8 cellular contexts compared by ENCODE assay signal in the genomic region with DNA sequence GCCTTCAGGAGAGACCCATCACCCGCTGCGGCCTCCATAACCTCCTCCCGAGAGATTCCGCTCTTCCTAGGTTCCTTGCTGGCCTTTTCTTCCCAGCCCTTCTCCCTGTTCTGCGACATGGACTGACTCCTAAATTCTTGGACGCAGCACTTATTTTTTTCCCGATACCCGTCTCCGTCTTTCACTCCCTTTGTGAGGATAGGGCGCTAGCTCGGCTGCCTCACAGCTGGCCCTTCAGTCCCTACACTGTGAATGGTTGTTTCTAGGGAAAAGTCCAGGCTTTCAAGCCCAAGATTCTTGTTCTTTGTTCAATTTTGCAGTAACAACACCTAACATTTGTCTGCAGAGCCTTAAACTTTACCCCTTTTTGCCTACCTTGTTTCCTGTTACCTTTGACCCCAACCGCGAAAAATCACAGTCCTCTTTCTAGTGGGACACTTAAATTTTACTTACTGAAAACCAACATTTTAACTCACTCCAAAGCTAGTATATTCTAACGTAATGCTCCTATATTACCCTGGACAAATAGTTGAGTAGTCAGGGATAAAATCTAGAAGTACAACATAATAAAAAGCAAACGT. TPM values are rescaled to one million over a fixed set of nuclear protein-coding genes. Genes with fewer than 3 reads are reported as not detected.
A peak's percentile ranks its signal among the peaks of the same experiment; 100 is the strongest.
DNase-seq lines count a peak whose midpoint lies in the region; ATAC-seq, FAIRE-seq and TF ChIP-seq lines count a peak whose summit lies in the region.

No MANE protein-coding gene starts in this region.

- peaks cover 23 to 26% (median 25%) of the 10 kb centered on the region in 3 donors for H3K4me1 Mint-ChIP-seq in CD8-positive, alpha-beta memory T cell

- TF ChIP-seq CTCF in ascending aorta (IDR thresholded peaks at IDR 0.05) (no peak), keratinocyte (optimal IDR thresholded peaks at IDR 0.05 in 1 of 3, IDR thresholded peaks at IDR 0.05 in 1 of 3, conservative IDR thresholded peaks at IDR 0.05 in 1 of 3; ENCODE audit: extremely low read depth in 1 of 3, insufficient read depth in 2 of 3, low read length in 3 of 3) (no peak)

- peaks cover 16% of the 10 kb centered on the region for H3K4me1 ChIP-seq in CD8-positive, alpha-beta memory T cell (ENCODE audit: insufficient read depth, low read length)
- H3K4me1 ChIP-seq in ascending aorta (peaks cover 0 to 13% of the 10 kb centered on the region in 2 donors), keratinocyte (ENCODE audit: control insufficient read depth, extremely low read depth, insufficient read depth, low read length) (peaks cover 12% of the 10 kb centered on the region), stomach smooth muscle (ENCODE audit: control insufficient read depth, insufficient read depth, low read length) (peaks cover 8% of the 10 kb centered on the region)

- no peaks in the 10 kb centered on the region for H3K9me3 ChIP-seq in CD8-positive, alpha-beta memory T cell (ENCODE audit: low read length)
- H3K9me3 ChIP-seq in ascending aorta (no peaks in the 10 kb centered on the region), keratinocyte (ENCODE audit: control insufficient read depth, low read depth, low read length) (no peaks in the 10 kb centered on the region), stomach smooth muscle (ENCODE audit: control insufficient read depth in 2 of 2, low read length in 2 of 2) (no peaks in the 10 kb centered on the region)

- peak overlapping the region; percentile 90 for H3K9ac ChIP-seq in keratinocyte (ENCODE audit: control insufficient read depth, extremely low read depth, insufficient read depth, low read length)
- peak overlapping the region; percentile 72 to 99 for H3K9ac ChIP-seq in stomach smooth muscle (ENCODE audit: low read length in 2 of 2)

- H3K27me3 Mint-ChIP-seq in CD8-positive, alpha-beta memory T cell = no peaks in the 10 kb centered on the region

- peak overlapping the region; percentile 82 to 99 (median 95) for H3K27ac Mint-ChIP-seq in CD8-positive, alpha-beta memory T cell

- no peaks in the 10 kb centered on the region for H3K9me3 Mint-ChIP-seq in CD8-positive, alpha-beta memory T cell

- H3K27ac ChIP-seq in CD8-positive, alpha-beta memory T cell (ENCODE audit: low read depth, low read length) = peak overlapping the region; percentile 85
- H3K27ac ChIP-seq in ascending aorta = peak overlapping the region; percentile 89 to 90
- H3K27ac ChIP-seq in keratinocyte (ENCODE audit: control insufficient read depth, insufficient read depth, low read length) = peak overlapping the region; percentile 96
- peak overlapping the region; percentile 94 for H3K27ac ChIP-seq in stomach smooth muscle (ENCODE audit: low read length)

- H3K36me3 Mint-ChIP-seq in CD8-positive, alpha-beta memory T cell = peaks cover 0 to 12% (median 3%) of the 10 kb centered on the region in 3 donors

- H2AFZ ChIP-seq in keratinocyte (ENCODE audit: control insufficient read depth, low read length) = peak overlapping the region; percentile 88

- no peak for DNase-seq in CD8-positive, alpha-beta memory T cell
- no peak for DNase-seq in ascending aorta (ENCODE audit: low spot score in 2 of 2)
- no peak for DNase-seq in keratinocyte (ENCODE audit: low read depth, low spot score)
- DNase-seq in ACHN = no peak
- DNase-seq in HPDE6-E6E7 (ENCODE audit: extremely low spot score) = no peak

- intact Hi-C loops in ascending aorta (cut with DNase I) = loop anchor here (1.0 to 10.0 kb wide), 5 partner anchors 60 to 720 kb away; a partner anchor contains a TSS

- peak overlapping the region; percentile 87 to 97 (median 93) for H3K4me3 Mint-ChIP-seq in CD8-positive, alpha-beta memory T cell

- H3K4me2 ChIP-seq in keratinocyte (ENCODE audit: control insufficient read depth, extremely low read depth, insufficient read depth, low read depth, low read length) = peak overlapping the region; percentile 94

- peak; percentile 13 for ATAC-seq in HG02938 (IDR thresholded peaks at IDR 0.05; ENCODE audit: unreplicated experiment)
- no peak for ATAC-seq in HG03442 (IDR thresholded peaks at IDR 0.05; ENCODE audit: unreplicated experiment)

- no peaks in the 10 kb centered on the region for H3K9me1 ChIP-seq in keratinocyte (ENCODE audit: control insufficient read depth, extremely low read depth, insufficient read depth, low read length)

- no peaks in the 10 kb centered on the region for H3K27me3 ChIP-seq in CD8-positive, alpha-beta memory T cell (ENCODE audit: insufficient read depth, low read length, poor library complexity, severe bottlenecking)
- H3K27me3 ChIP-seq in ascending aorta (no peaks in the 10 kb centered on the region), keratinocyte (ENCODE audit: control insufficient read depth, extremely low read depth, insufficient read depth, low read length) (no peaks in the 10 kb centered on the region), stomach smooth muscle (ENCODE audit: control insufficient read depth in 1 of 2, insufficient read depth in 2 of 2, low read length in 2 of 2) (no peaks in the 10 kb centered on the region)

- no peaks in the 10 kb centered on the region for H3K36me3 ChIP-seq in CD8-positive, alpha-beta memory T cell (ENCODE audit: insufficient read depth, low read length)
- H3K36me3 ChIP-seq in ascending aorta (no peaks in the 10 kb centered on the region), keratinocyte (ENCODE audit: control insufficient read depth in 2 of 2, extremely low read depth in 1 of 2, insufficient read depth in 2 of 2, low read length in 2 of 2) (no peaks in the 10 kb centered on the region), stomach smooth muscle (ENCODE audit: control insufficient read depth in 2 of 2, insufficient read depth in 2 of 2, low read length in 2 of 2) (no peaks in the 10 kb centered on the region)

- H3K4me3 ChIP-seq in CD8-positive, alpha-beta memory T cell (ENCODE audit: low read length) = peak overlapping the region; percentile 66
- peak overlapping the region; percentile 70 to 98 for H3K4me3 ChIP-seq in ascending aorta
- peak overlapping the region; percentile 69 to 87 (median 79) for H3K4me3 ChIP-seq in keratinocyte (ENCODE audit: control insufficient read depth in 2 of 3, extremely low read depth in 1 of 3, insufficient read depth in 2 of 3, low read depth in 1 of 3, low read length in 3 of 3)
- peak overlapping the region; percentile 61 to 89 for H3K4me3 ChIP-seq in stomach smooth muscle (ENCODE audit: low read length in 2 of 2)

- dilution Hi-C loops in keratinocyte (cut with MboI; ENCODE audit: extremely low pct_ligation_motif_present, low sequenced_read_pairs) = no loop called here

- no peaks in the 10 kb centered on the region for H4K20me1 ChIP-seq in keratinocyte (ENCODE audit: control insufficient read depth, extremely low read depth, insufficient read depth, low read length)

- CTCF ChIA-PET in CD8-positive, alpha-beta memory T cell (lab: Charles Lee) = interaction anchor here (1.3 to 2.0 kb wide), 3 partner anchors 81 to 140 kb away, joined by 3 to 8 read pairs (median 5); no protein-coding TSS in a partner anchor

- H3K79me2 ChIP-seq in keratinocyte (ENCODE audit: control insufficient read depth, insufficient read depth, low read length) = peaks cover 38% of the 10 kb centered on the region

- POLR2A ChIA-PET in CD8-positive, alpha-beta memory T cell (lab: Charles Lee) = interaction anchor here (2.4 kb wide), 1 partner anchor 54 kb away, joined by 7 read pairs; no protein-coding TSS in a partner anchor

- in situ Hi-C loops in ACHN (cut with HindIII; ENCODE audit: low pct_ligation_motif_present, low pct_unique_long_range_greater_than_20kb, low sequenced_read_pairs) = no loop called here

- no peak for FAIRE-seq in keratinocyte (lab: Jason Lieb, UNC)

RNA-seq across cellular contexts. Expression of a gene that starts 0.5 kb away (rescaled TPM):
- total RNA-seq in CD8-positive, alpha-beta memory T cell = 10 to 100 TPM; 17.3 to 17.6 TPM
- 17.1 TPM for polyA plus RNA-seq in CD8-positive, alpha-beta memory T cell
- total RNA-seq in ascending aorta = 9.3 TPM
- polyA plus RNA-seq in keratinocyte = 11.5 to 19.9 TPM (median 18.5 TPM) in 3 replicates
- polyA plus RNA-seq in keratinocyte (2011; ENCODE audit: low read depth) = 9.1 TPM
- 13.3 and 24.1 TPM in 2 replicates for polyA plus RNA-seq in keratinocyte (2011; cell fraction: cytosol; rRNA removed)
- 12.7 and 16.6 TPM in 2 replicates for polyA plus RNA-seq in keratinocyte (2011; cell fraction: nucleus; rRNA removed)
- polyA plus RNA-seq in keratinocyte (2012; ENCODE audit: low replicate concordance) = 14.8 and 20.8 TPM in 2 replicates
- 10.6 to 23.8 TPM (median 11.9 TPM) in 3 replicates for polyA minus RNA-seq in keratinocyte
- polyA minus RNA-seq in keratinocyte (2011; cell fraction: cytosol; rRNA and poly(A)+ RNA removed) = 17.6 TPM
- 14.2 and 37.8 TPM in 2 replicates for polyA minus RNA-seq in keratinocyte (2011; cell fraction: nucleus; rRNA and poly(A)+ RNA removed)
